25 cellular contexts compared by ENCODE assay signal in genomic region chr2:100642425-100642824, GRCh38.
"Had no signal": no experiment of that assay in that cellular context is flagged by ENCODE, and none has a peak within 500 bp of the region (broad histone marks: within the 10 kb centered on the region; RNA-seq: fewer than 3 reads in every experiment).

No MANE protein-coding gene starts in this region.

- H3K27me3 ChIP-seq: adrenal gland, breast epithelium had no signal

- H3K4me1 ChIP-seq: breast epithelium had no signal

- ATAC-seq: activated T-helper 17 cell treated with anti-CD3 and anti-CD28 coated beads, Interleukin-2, amount 50 U/mL, for 72 hours; T-cell had no signal

- H3K9me3 ChIP-seq: adrenal gland, breast epithelium had no signal

- DNase-seq: activated CD4-positive, alpha-beta memory T cell treated with anti-CD3 and anti-CD28 coated beads, Interleukin-2, amount 10 ng/mL, durations not matched to agents 7 days and 5 days; activated CD4-positive, alpha-beta T cell treated with anti-CD3 and anti-CD28 coated beads, Interleukin-2, amount 10 ng/mL, durations not matched to agents 7 days and 5 days; activated CD4-positive, CD25-positive, alpha-beta regulatory T cell; activated gamma-delta T cell; activated naive CD4-positive, alpha-beta T cell treated with anti-CD3 and anti-CD28 coated beads, Interleukin-2, amount 50 U/mL, for 16 hours; activated naive CD8-positive, alpha-beta T cell treated with anti-CD3 and anti-CD28 coated beads, Interleukin-2, amount 10 ng/mL, durations not matched to agents 7 days and 5 days; activated T-cell treated with anti-CD3 and anti-CD28 coated beads for 4 hours; activated T-cell treated with anti-CD3 and anti-CD28 coated beads, Interleukin-2, amount 50 U/mL, for 48 hours; adrenal gland; aorta; central memory CD4-positive, alpha-beta T cell; Kasumi-1; NCI-H1105 treated with DMSO at 0.1 percent for 48 hours; NCI-H1436 treated with DMSO at 0.1 percent for 48 hours; NCI-H187 treated with DMSO at 0.1 percent for 48 hours; NCI-H2107; NCI-H345; NCI-H510A; NCI-H526 treated with DMSO at 0.1 percent for 48 hours; NCI-H82; T-cell had no signal

- H3K27ac ChIP-seq: adrenal gland, breast epithelium, SK-N-MC, VCaP had no signal

- H3K36me3 ChIP-seq: adrenal gland, breast epithelium had no signal

- H3K4me3 Mint-ChIP-seq: activated CD4-positive, alpha-beta memory T cell treated with anti-CD3 and anti-CD28 coated beads, Interleukin-2, amount 10 ng/mL, durations not matched to agents 7 days and 5 days; activated CD4-positive, alpha-beta T cell treated with anti-CD3 and anti-CD28 coated beads, Interleukin-2, amount 10 ng/mL, durations not matched to agents 7 days and 5 days; activated naive CD8-positive, alpha-beta T cell treated with anti-CD3 and anti-CD28 coated beads, Interleukin-2, amount 10 ng/mL, durations not matched to agents 7 days and 5 days; T-cell had no signal

- H3K9me3 Mint-ChIP-seq: activated CD4-positive, alpha-beta memory T cell treated with anti-CD3 and anti-CD28 coated beads, Interleukin-2, amount 10 ng/mL, durations not matched to agents 7 days and 5 days; activated T-helper 17 cell treated with anti-CD3 and anti-CD28 coated beads, Interleukin-2, amount 50 U/mL, for 72 hours; T-cell had no signal

- H3K4me3 ChIP-seq: adrenal gland, breast epithelium, SK-N-MC had no signal

- H3K27me3 Mint-ChIP-seq: activated T-helper 17 cell treated with anti-CD3 and anti-CD28 coated beads, Interleukin-2, amount 50 U/mL, for 72 hours; T-cell had no signal

- H3K36me3 Mint-ChIP-seq: T-cell had no signal

- H3K27ac Mint-ChIP-seq: activated CD4-positive, alpha-beta memory T cell treated with anti-CD3 and anti-CD28 coated beads, Interleukin-2, amount 10 ng/mL, durations not matched to agents 7 days and 5 days; activated CD4-positive, alpha-beta T cell treated with anti-CD3 and anti-CD28 coated beads, Interleukin-2, amount 10 ng/mL, durations not matched to agents 7 days and 5 days; activated naive CD8-positive, alpha-beta T cell treated with anti-CD3 and anti-CD28 coated beads, Interleukin-2, amount 10 ng/mL, durations not matched to agents 7 days and 5 days had no signal
